In genomic region chr2:85594715-85595377, GRCh38 we compare ENCODE assay signal across 8 cellular contexts. TPM values are rescaled to one million over a fixed set of nuclear protein-coding genes. Genes with fewer than 3 reads are reported as not detected.
DNase-seq lines count a peak whose midpoint lies in the region; ATAC-seq and TF ChIP-seq lines count a peak whose summit lies in the region.

No MANE protein-coding gene starts in this region.

- no peaks in the 10 kb centered on the region for H4K20me1 ChIP-seq in mammary epithelial cell (ENCODE audit: insufficient read depth, low read length)

- H2AFZ ChIP-seq in mammary epithelial cell (ENCODE audit: low read depth, low read length) = peak overlapping the region; percentile 94

- intact Hi-C loops in mammary epithelial cell (cut with micrococcal nuclease) = loop anchor here (1.0 kb wide), 1 partner anchor 34 kb away; the partner anchor contains the start of gene GGCX

- H3K27ac ChIP-seq in C4-2B (peak overlapping the region; percentile 82), mammary epithelial cell (ENCODE audit: insufficient read depth, low read depth, low read length) (peak overlapping the region; percentile 75), muscle layer of colon (ENCODE audit: low read depth, low read length) (peak overlapping the region; percentile 59)

- H3K36me3 ChIP-seq in mammary epithelial cell (ENCODE audit: insufficient read depth, low read length) = peaks cover 7% of the 10 kb centered on the region
- H3K36me3 ChIP-seq in muscle layer of colon (ENCODE audit: insufficient read depth, low read length) = peaks cover 28% of the 10 kb centered on the region

- no peak for DNase-seq in mammary epithelial cell
- DNase-seq in middle frontal gyrus (ENCODE audit: extremely low spot score, low spot score) = no peak
- DNase-seq in NCI-H2081 (lab: John Stamatoyannopoulos, UW) = no peak
- DNase-seq in NCI-H446 treated with DMSO at 0.1 percent for 48 hours (lab: John Stamatoyannopoulos, UW) = no peak

- H3K27me3 ChIP-seq in mammary epithelial cell (ENCODE audit: insufficient read depth, low read length) = no peaks in the 10 kb centered on the region
- no peaks in the 10 kb centered on the region for H3K27me3 ChIP-seq in muscle layer of colon (ENCODE audit: control insufficient read depth in 1 of 2, insufficient read depth in 2 of 2, low read length in 2 of 2)

- H3K4me3 ChIP-seq in mammary epithelial cell (replicated peaks in 1 of 3; ENCODE audit: insufficient read depth in 1 of 3, low read depth in 2 of 3, low read length in 3 of 3) = peak overlapping the region; percentile 52 to 92 (median 73)
- H3K4me3 ChIP-seq in muscle layer of colon (ENCODE audit: low read depth in 1 of 2, low read length in 2 of 2) = peak overlapping the region; percentile 26 to 97

- H3K79me2 ChIP-seq in mammary epithelial cell (ENCODE audit: insufficient read depth, low read length) = peaks cover 22% of the 10 kb centered on the region

- 7% methylated on average over 23 of the region's 23 CpGs for WGBS in mammary epithelial cell (ENCODE audit: low coverage, missing lambda C conversion rate)

- no TSS peak for BruUV-seq in mammary epithelial cell (replicated peaks; lab: Mats Ljungman, UMichigan)

- H3K4me1 ChIP-seq in mammary epithelial cell (ENCODE audit: insufficient read depth, low read length) (peaks cover 25% of the 10 kb centered on the region), muscle layer of colon (ENCODE audit: insufficient read depth, low read length) (peaks cover 45% of the 10 kb centered on the region)

- dilution Hi-C loops in mammary epithelial cell (cut with HindIII; ENCODE audit: low sequenced_read_pairs) = no loop called here

- in situ Hi-C loops in mammary epithelial cell (cut with MboI; ENCODE audit: low sequenced_read_pairs in 2 of 2) = no loop called here

- H3K9ac ChIP-seq in mammary epithelial cell (ENCODE audit: insufficient read depth, low read length) (peak overlapping the region; percentile 83), muscle layer of colon (ENCODE audit: low read length) (peak overlapping the region; percentile 88)

- peak overlapping the region; percentile 74 for H3K4me2 ChIP-seq in mammary epithelial cell (ENCODE audit: insufficient read depth, low read depth, low read length)

- H3K9me3 ChIP-seq in mammary epithelial cell (replicated peaks; ENCODE audit: insufficient read depth, low read length) (no peaks in the 10 kb centered on the region), muscle layer of colon (ENCODE audit: low read length) (no peaks in the 10 kb centered on the region)

- CTCF ChIA-PET in mammary epithelial cell (lab: Charles Lee; ENCODE audit: low non-redundant PET) = interaction anchor here (0.7 kb wide), 1 partner anchor 43 kb away, joined by 11 read pairs; no protein-coding TSS in a partner anchor

- ATAC-seq in GM19455 (IDR thresholded peaks at IDR 0.05; ENCODE audit: unreplicated experiment) = peak; percentile 54
- ATAC-seq in HG03565 (IDR thresholded peaks at IDR 0.05; ENCODE audit: unreplicated experiment) = peak; percentile 20

- TF ChIP-seq CTCF in C4-2B (conservative IDR thresholded peaks at IDR 0.05) = no peak
- TF ChIP-seq CTCF in mammary epithelial cell (conservative IDR thresholded peaks at IDR 0.05 in 1 of 2, IDR thresholded peaks at IDR 0.05 in 1 of 2; ENCODE audit: extremely low read depth in 1 of 2, insufficient read depth in 1 of 2, low read depth in 1 of 2, low read length in 2 of 2) = no peak

RNA-seq across cellular contexts. Expression of gene RNF181, which starts 0.7 kb away (rescaled TPM):
- total RNA-seq in mammary epithelial cell = 100 to 1,000 TPM; 101 to 109 TPM
- 269 TPM for polyA plus RNA-seq in mammary epithelial cell
- 193 TPM for polyA minus RNA-seq in mammary epithelial cell

RNA-seq across cellular contexts. Expression of gene TMEM150A, which starts 7.7 kb away (rescaled TPM):
- total RNA-seq in mammary epithelial cell = 10 to 100 TPM; 12.5 to 14.2 TPM
- 11.4 TPM for polyA plus RNA-seq in mammary epithelial cell
- polyA minus RNA-seq in mammary epithelial cell = 19.7 TPM

RNA-seq across cellular contexts. Expression of gene VAMP5, which starts 10.6 kb away (rescaled TPM):
- 1 to 10 TPM; 2.2 to 7.3 TPM for total RNA-seq in mammary epithelial cell
- polyA plus RNA-seq in mammary epithelial cell = 6.0 TPM
- polyA minus RNA-seq in mammary epithelial cell = 10.2 TPM

RNA-seq across cellular contexts. Expression of gene C2orf68, which starts 17.0 kb away (rescaled TPM):
- total RNA-seq in mammary epithelial cell = 10 to 100 TPM; 10.8 to 21.9 TPM
- 7.0 TPM for polyA plus RNA-seq in mammary epithelial cell
- 48.4 TPM for polyA minus RNA-seq in mammary epithelial cell

RNA-seq across cellular contexts. Expression of gene VAMP8, which starts 17.5 kb away (rescaled TPM):
- 100 to 1,000 TPM in 1 of 2 donors, 10 to 100 TPM in 1; 94.0 to 166 TPM for total RNA-seq in mammary epithelial cell
- 327 TPM for polyA plus RNA-seq in mammary epithelial cell
- 42.7 TPM for polyA minus RNA-seq in mammary epithelial cell
